In the genomic region with DNA sequence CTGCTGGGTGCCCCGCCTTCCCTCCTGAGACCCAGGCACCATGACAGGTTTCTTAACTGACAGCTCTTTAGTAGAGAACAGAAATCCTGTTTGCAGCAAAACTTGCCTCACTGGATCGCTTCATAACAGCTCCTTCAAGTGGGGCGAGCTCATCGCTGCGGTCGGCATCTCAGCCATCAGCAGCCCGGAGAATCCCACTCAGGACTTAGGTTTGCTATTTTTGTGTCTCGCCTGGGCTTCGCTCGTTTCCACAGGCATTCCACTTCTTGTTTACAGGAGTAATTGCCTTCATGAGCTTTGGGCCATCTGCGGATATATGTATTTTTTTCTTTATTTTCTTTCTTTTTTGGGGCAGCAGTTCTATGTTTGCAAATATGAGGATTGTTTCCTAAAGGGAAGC, we compare ENCODE assay signal across 1 cellular context.
TF ChIP-seq lines count a peak whose summit lies in the region.

No MANE protein-coding gene starts in this region.

TF ChIP-seq in GM12878, 131 proteins besides CTCF, POLR2A, EP300 and RAD21 (continued from another document):
- TF ChIP-seq, protein P1, sequence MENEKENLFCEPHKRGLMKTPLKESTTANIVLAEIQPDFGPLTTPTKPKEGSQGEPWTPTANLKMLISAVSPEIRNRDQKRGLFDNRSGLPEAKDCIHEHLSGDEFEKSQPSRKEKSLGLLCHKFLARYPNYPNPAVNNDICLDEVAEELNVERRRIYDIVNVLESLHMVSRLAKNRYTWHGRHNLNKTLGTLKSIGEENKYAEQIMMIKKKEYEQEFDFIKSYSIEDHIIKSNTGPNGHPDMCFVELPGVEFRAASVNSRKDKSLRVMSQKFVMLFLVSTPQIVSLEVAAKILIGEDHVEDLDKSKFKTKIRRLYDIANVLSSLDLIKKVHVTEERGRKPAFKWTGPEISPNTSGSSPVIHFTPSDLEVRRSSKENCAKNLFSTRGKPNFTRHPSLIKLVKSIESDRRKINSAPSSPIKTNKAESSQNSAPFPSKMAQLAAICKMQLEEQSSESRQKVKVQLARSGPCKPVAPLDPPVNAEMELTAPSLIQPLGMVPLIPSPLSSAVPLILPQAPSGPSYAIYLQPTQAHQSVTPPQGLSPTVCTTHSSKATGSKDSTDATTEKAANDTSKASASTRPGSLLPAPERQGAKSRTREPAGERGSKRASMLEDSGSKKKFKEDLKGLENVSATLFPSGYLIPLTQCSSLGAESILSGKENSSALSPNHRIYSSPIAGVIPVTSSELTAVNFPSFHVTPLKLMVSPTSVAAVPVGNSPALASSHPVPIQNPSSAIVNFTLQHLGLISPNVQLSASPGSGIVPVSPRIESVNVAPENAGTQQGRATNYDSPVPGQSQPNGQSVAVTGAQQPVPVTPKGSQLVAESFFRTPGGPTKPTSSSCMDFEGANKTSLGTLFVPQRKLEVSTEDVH (IDR thresholded peaks at IDR 0.05; ENCODE audit: low read depth, partially characterized antibody) = no peak
